ENCODE assay signal across 17 cellular contexts in genomic region chr1:119006406-119007279, GRCh38. TPM values are rescaled to one million over a fixed set of nuclear protein-coding genes. Genes with fewer than 3 reads are reported as not detected.
DNase-seq lines count a peak whose midpoint lies in the region; ATAC-seq and TF ChIP-seq lines count a peak whose summit lies in the region.
"Had no signal": no experiment of that assay in that cellular context is flagged by ENCODE, and none has a peak within 500 bp of the region (broad histone marks: within the 10 kb centered on the region; RNA-seq: fewer than 3 reads in every experiment).

No MANE protein-coding gene starts in this region.

- peaks cover 61% of the 10 kb centered on the region for H3K27me3 ChIP-seq in suprapubic skin

- H3K9me3 ChIP-seq in suprapubic skin: no peaks in the 10 kb centered on the region

- H3K36me3 ChIP-seq in suprapubic skin: no peaks in the 10 kb centered on the region

- TF ChIP-seq CTCF in suprapubic skin (IDR thresholded peaks at IDR 0.05): no peak

- H3K27ac ChIP-seq in suprapubic skin: no peak overlapping the region
- H3K27ac ChIP-seq: parathyroid adenoma had no signal

- H3K9me3 Mint-ChIP-seq in activated T-cell treated with anti-CD3 and anti-CD28 coated beads, Interleukin-2, amount 50 U/mL, for 24 hours: peaks cover 12% of the 10 kb centered on the region
- H3K9me3 Mint-ChIP-seq in activated T-cell treated with anti-CD3 and anti-CD28 coated beads, Interleukin-2, amount 50 U/mL, for 4 hours: peaks cover 23% of the 10 kb centered on the region
- H3K9me3 Mint-ChIP-seq in activated T-helper 1 cell treated with anti-CD3 and anti-CD28 coated beads, Interleukin-12 subunit alpha, Interleukin-12 subunit beta, Interleukin-2, Interleukin-4 antibody, amounts not matched to agents 30 ng/mL and 10 ng/mL and 1 ng/mL, durations not matched to agents 14 hours and 24 hours and 36 hours: peaks cover 4% of the 10 kb centered on the region
- H3K9me3 Mint-ChIP-seq: stimulated activated memory B cell treated with anti-CD40 and anti-IgM and Interleukin-4, amounts not matched to agents 10 μg/mL and 1 μg/mL and 100 μg/mL, for 72 hours had no signal

- no peak for DNase-seq in activated T-cell treated with anti-CD3 and anti-CD28 coated beads, Interleukin-2, amount 50 U/mL, for 24 hours
- no peak for DNase-seq in activated T-cell treated with anti-CD3 and anti-CD28 coated beads, Interleukin-2, amount 50 U/mL, for 4 hours
- no peak for DNase-seq in activated T-helper 1 cell treated with anti-CD3 and anti-CD28 coated beads, Interleukin-12 subunit alpha, Interleukin-12 subunit beta, Interleukin-2, Interleukin-4 antibody, amounts not matched to agents 30 ng/mL and 10 ng/mL and 1 ng/mL, durations not matched to agents 14 hours and 24 hours and 36 hours (ENCODE audit: low spot score)
- peak; percentile 25 for DNase-seq in iPS-NIHi7 (ENCODE audit: extremely low spot score)
- DNase-seq in suprapubic skin (ENCODE audit: low spot score in 2 of 2): no peak
- no peak for DNase-seq in AML-193 (lab: John Stamatoyannopoulos, UW)
- no peak for DNase-seq in activated effector memory CD4-positive, alpha-beta T cell treated with Interleukin-2 at 50 U/mL for 16 hours
- no peak for DNase-seq in stimulated activated CD4-positive, alpha-beta T cell treated with anti-CD3 and anti-CD28 coated beads, Interleukin-2, amount 100 ng/mL, for 48 hours
- DNase-seq: activated T-cell treated with anti-CD3 and anti-CD28 coated beads, Interleukin-2, amount 50 U/mL, for 1 hour; NCI-H1417; NCI-H526 treated with DMSO at 0.1 percent for 48 hours; stimulated activated CD4-positive, alpha-beta T cell treated with anti-CD3 and anti-CD28 coated beads, Interleukin-4, amount 100 ng/mL, for 1 hour had no signal

- H3K4me3 ChIP-seq in suprapubic skin: peak overlapping the region; percentile 8
- H3K4me3 ChIP-seq: lung had no signal

- peak overlapping the region; percentile 69 for H3K27ac Mint-ChIP-seq in activated T-cell treated with anti-CD3 and anti-CD28 coated beads, Interleukin-2, amount 50 U/mL, for 24 hours
- H3K27ac Mint-ChIP-seq in activated T-helper 1 cell treated with anti-CD3 and anti-CD28 coated beads, Interleukin-12 subunit alpha, Interleukin-12 subunit beta, Interleukin-2, Interleukin-4 antibody, amounts not matched to agents 30 ng/mL and 10 ng/mL and 1 ng/mL, durations not matched to agents 14 hours and 24 hours and 36 hours: peak overlapping the region; percentile 48
- H3K27ac Mint-ChIP-seq: stimulated activated memory B cell treated with anti-CD40 and anti-IgM and Interleukin-4, amounts not matched to agents 10 μg/mL and 1 μg/mL and 100 μg/mL, for 72 hours had no signal

- no peak overlapping the region for H3K4me3 Mint-ChIP-seq in activated T-cell treated with anti-CD3 and anti-CD28 coated beads, Interleukin-2, amount 50 U/mL, for 24 hours
- no peak overlapping the region for H3K4me3 Mint-ChIP-seq in activated T-cell treated with anti-CD3 and anti-CD28 coated beads, Interleukin-2, amount 50 U/mL, for 4 hours
- no peak overlapping the region for H3K4me3 Mint-ChIP-seq in activated T-helper 1 cell treated with anti-CD3 and anti-CD28 coated beads, Interleukin-12 subunit alpha, Interleukin-12 subunit beta, Interleukin-2, Interleukin-4 antibody, amounts not matched to agents 30 ng/mL and 10 ng/mL and 1 ng/mL, durations not matched to agents 14 hours and 24 hours and 36 hours
- H3K4me3 Mint-ChIP-seq: stimulated activated memory B cell treated with anti-CD40 and anti-IgM and Interleukin-4, amounts not matched to agents 10 μg/mL and 1 μg/mL and 100 μg/mL, for 72 hours had no signal

- ATAC-seq in activated T-cell treated with anti-CD3 and anti-CD28 coated beads, Interleukin-2, amount 50 U/mL, for 4 hours: no peak
- ATAC-seq: Right ventricle myocardium inferior; stimulated activated memory B cell treated with anti-CD40 and anti-IgM and Interleukin-4, amounts not matched to agents 10 μg/mL and 1 μg/mL and 100 μg/mL, for 72 hours had no signal

- 32% methylated on average over 30 of the region's 81 CpGs for WGBS in suprapubic skin

- intact Hi-C loops in activated T-helper 1 cell treated with anti-CD3 and anti-CD28 coated beads, Interleukin-12 subunit alpha, Interleukin-12 subunit beta, Interleukin-2, Interleukin-4 antibody, amounts not matched to agents 30 ng/mL and 10 ng/mL and 1 ng/mL, durations not matched to agents 14 hours and 24 hours and 36 hours (cut with micrococcal nuclease): loop anchor here (1.0 kb wide), 2 partner anchors 17 to 22 kb away; no protein-coding TSS in a partner anchor

- TF ChIP-seq POLR2A in suprapubic skin (IDR thresholded peaks at IDR 0.05): no peak

- peaks cover 42% of the 10 kb centered on the region for H3K4me1 ChIP-seq in suprapubic skin
- H3K4me1 ChIP-seq: parathyroid adenoma had no signal

- peaks cover 94% of the 10 kb centered on the region for H3K27me3 Mint-ChIP-seq in activated T-cell treated with anti-CD3 and anti-CD28 coated beads, Interleukin-2, amount 50 U/mL, for 24 hours
- H3K27me3 Mint-ChIP-seq in activated T-cell treated with anti-CD3 and anti-CD28 coated beads, Interleukin-2, amount 50 U/mL, for 4 hours (ENCODE audit: low read depth): peaks cover 77% of the 10 kb centered on the region
- peaks cover 62% of the 10 kb centered on the region for H3K27me3 Mint-ChIP-seq in activated T-helper 1 cell treated with anti-CD3 and anti-CD28 coated beads, Interleukin-12 subunit alpha, Interleukin-12 subunit beta, Interleukin-2, Interleukin-4 antibody, amounts not matched to agents 30 ng/mL and 10 ng/mL and 1 ng/mL, durations not matched to agents 14 hours and 24 hours and 36 hours (ENCODE audit: insufficient read depth)

- no peaks in the 10 kb centered on the region for H3K36me3 Mint-ChIP-seq in activated T-cell treated with anti-CD3 and anti-CD28 coated beads, Interleukin-2, amount 50 U/mL, for 24 hours (ENCODE audit: low read depth)
- H3K36me3 Mint-ChIP-seq in activated T-cell treated with anti-CD3 and anti-CD28 coated beads, Interleukin-2, amount 50 U/mL, for 4 hours (ENCODE audit: insufficient read depth): no peaks in the 10 kb centered on the region
- peaks cover 4% of the 10 kb centered on the region for H3K36me3 Mint-ChIP-seq in activated T-helper 1 cell treated with anti-CD3 and anti-CD28 coated beads, Interleukin-12 subunit alpha, Interleukin-12 subunit beta, Interleukin-2, Interleukin-4 antibody, amounts not matched to agents 30 ng/mL and 10 ng/mL and 1 ng/mL, durations not matched to agents 14 hours and 24 hours and 36 hours (ENCODE audit: low read depth)
- H3K36me3 Mint-ChIP-seq: stimulated activated memory B cell treated with anti-CD40 and anti-IgM and Interleukin-4, amounts not matched to agents 10 μg/mL and 1 μg/mL and 100 μg/mL, for 72 hours had no signal

- H3K4me1 Mint-ChIP-seq in activated T-cell treated with anti-CD3 and anti-CD28 coated beads, Interleukin-2, amount 50 U/mL, for 24 hours (ENCODE audit: low read depth): peaks cover 15% of the 10 kb centered on the region
- H3K4me1 Mint-ChIP-seq in activated T-cell treated with anti-CD3 and anti-CD28 coated beads, Interleukin-2, amount 50 U/mL, for 4 hours (ENCODE audit: low read depth): peaks cover 7% of the 10 kb centered on the region
- H3K4me1 Mint-ChIP-seq in activated T-helper 1 cell treated with anti-CD3 and anti-CD28 coated beads, Interleukin-12 subunit alpha, Interleukin-12 subunit beta, Interleukin-2, Interleukin-4 antibody, amounts not matched to agents 30 ng/mL and 10 ng/mL and 1 ng/mL, durations not matched to agents 14 hours and 24 hours and 36 hours (ENCODE audit: low read depth): peaks cover 15% of the 10 kb centered on the region

- TF ChIP-seq EP300 in suprapubic skin (IDR thresholded peaks at IDR 0.05): no peak

RNA-seq across cellular contexts. Expression of gene TBX15, which starts 18.5 kb away (rescaled TPM):
- not detected for total RNA-seq in activated T-cell treated with anti-CD3 and anti-CD28 coated beads, Interleukin-2, amount 50 U/mL, for 4 hours
- total RNA-seq in activated T-helper 1 cell treated with anti-CD3 and anti-CD28 coated beads, Interleukin-12 subunit alpha, Interleukin-12 subunit beta, Interleukin-2, Interleukin-4 antibody, amounts not matched to agents 30 ng/mL and 10 ng/mL and 1 ng/mL, durations not matched to agents 14 hours and 24 hours and 36 hours: not detected in 2 replicates
- total RNA-seq in suprapubic skin: 10 to 100 TPM in 1 of 4 donors, 1 to 10 TPM in 3; 3.3 to 10.8 (median 3.5) TPM
- total RNA-seq: bronchial epithelial cell had no signal
